10 cellular contexts compared by ENCODE assay signal in genomic region chr7:154182361-154182760, GRCh38.
"Had no signal": no experiment of that assay in that cellular context is flagged by ENCODE, and none has a peak within 500 bp of the region (broad histone marks: within the 10 kb centered on the region; RNA-seq: fewer than 3 reads in every experiment).

No MANE protein-coding gene starts in this region.

- H2AFZ ChIP-seq: GM23248, GM23338 had no signal

- H3K4me2 ChIP-seq: GM23338 had no signal

- H3K9ac ChIP-seq: GM23248 had no signal

- DNase-seq: GM23248, GOT3, H7, H9, HCEC 1CT, HFFc6 had no signal

- H3K36me3 ChIP-seq: HAP-1 had no signal

- H3K4me3 ChIP-seq: GM23248, GM23338, HAP-1 had no signal

- ATAC-seq: GM23338, HCT116 had no signal

- H3K4me1 ChIP-seq: HAP-1 had no signal

- H3K27ac ChIP-seq: GM23248 had no signal

- H3K9me3 ChIP-seq: HAP-1 had no signal

- FAIRE-seq: H54 had no signal
